In genomic region chr6:106085984-106086832, GRCh38 we compare ENCODE assay signal across 1 cellular context.
TF ChIP-seq lines count a peak whose summit lies in the region.

TSS of gene PRDM1 (plus strand) at chr6:106086336. CDS start at chr6:106086554, 218 bp downstream.

TF ChIP-seq in K562, 482 proteins besides CTCF, POLR2A, EP300 and RAD21 (continued from another document and continues in another):
- no peak for TF ChIP-seq CREB3 (tag; conservative IDR thresholded peaks at IDR 0.05; ENCODE audit: low read depth)
- no peak for TF ChIP-seq ESRRB (CRISPR knock-in tag; IDR thresholded peaks at IDR 0.05; ENCODE audit: borderline replicate concordance)
- no peak for TF ChIP-seq ILK (tag; IDR thresholded peaks at IDR 0.05; ENCODE audit: borderline replicate concordance, low read depth)
- no peak for TF ChIP-seq RFX1 (IDR thresholded peaks at IDR 0.05)
- TF ChIP-seq ZNF444 (CRISPR knock-in tag; IDR thresholded peaks at IDR 0.05) = no peak
- no peak for TF ChIP-seq ZNF584 (CRISPR knock-in tag; IDR thresholded peaks at IDR 0.05; ENCODE audit: low read depth)
- peak; percentile 44; the same call in 1 of the 2 replicates for TF ChIP-seq KDM2B (CRISPR knock-in tag; IDR thresholded peaks at IDR 0.05)
- TF ChIP-seq, protein P1, sequence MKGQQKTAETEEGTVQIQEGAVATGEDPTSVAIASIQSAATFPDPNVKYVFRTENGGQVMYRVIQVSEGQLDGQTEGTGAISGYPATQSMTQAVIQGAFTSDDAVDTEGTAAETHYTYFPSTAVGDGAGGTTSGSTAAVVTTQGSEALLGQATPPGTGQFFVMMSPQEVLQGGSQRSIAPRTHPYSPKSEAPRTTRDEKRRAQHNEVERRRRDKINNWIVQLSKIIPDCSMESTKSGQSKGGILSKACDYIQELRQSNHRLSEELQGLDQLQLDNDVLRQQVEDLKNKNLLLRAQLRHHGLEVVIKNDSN (CRISPR knock-in tag; IDR thresholded peaks at IDR 0.05) = peak; percentile 34; the same call in 1 of the 2 replicates
- TF ChIP-seq FOSL1 (tag; conservative IDR thresholded peaks at IDR 0.05) = no peak
- no peak for TF ChIP-seq EZH2 (IDR thresholded peaks at IDR 0.05; ENCODE audit: borderline replicate concordance, low read depth, low read length)
- TF ChIP-seq, protein P2, sequence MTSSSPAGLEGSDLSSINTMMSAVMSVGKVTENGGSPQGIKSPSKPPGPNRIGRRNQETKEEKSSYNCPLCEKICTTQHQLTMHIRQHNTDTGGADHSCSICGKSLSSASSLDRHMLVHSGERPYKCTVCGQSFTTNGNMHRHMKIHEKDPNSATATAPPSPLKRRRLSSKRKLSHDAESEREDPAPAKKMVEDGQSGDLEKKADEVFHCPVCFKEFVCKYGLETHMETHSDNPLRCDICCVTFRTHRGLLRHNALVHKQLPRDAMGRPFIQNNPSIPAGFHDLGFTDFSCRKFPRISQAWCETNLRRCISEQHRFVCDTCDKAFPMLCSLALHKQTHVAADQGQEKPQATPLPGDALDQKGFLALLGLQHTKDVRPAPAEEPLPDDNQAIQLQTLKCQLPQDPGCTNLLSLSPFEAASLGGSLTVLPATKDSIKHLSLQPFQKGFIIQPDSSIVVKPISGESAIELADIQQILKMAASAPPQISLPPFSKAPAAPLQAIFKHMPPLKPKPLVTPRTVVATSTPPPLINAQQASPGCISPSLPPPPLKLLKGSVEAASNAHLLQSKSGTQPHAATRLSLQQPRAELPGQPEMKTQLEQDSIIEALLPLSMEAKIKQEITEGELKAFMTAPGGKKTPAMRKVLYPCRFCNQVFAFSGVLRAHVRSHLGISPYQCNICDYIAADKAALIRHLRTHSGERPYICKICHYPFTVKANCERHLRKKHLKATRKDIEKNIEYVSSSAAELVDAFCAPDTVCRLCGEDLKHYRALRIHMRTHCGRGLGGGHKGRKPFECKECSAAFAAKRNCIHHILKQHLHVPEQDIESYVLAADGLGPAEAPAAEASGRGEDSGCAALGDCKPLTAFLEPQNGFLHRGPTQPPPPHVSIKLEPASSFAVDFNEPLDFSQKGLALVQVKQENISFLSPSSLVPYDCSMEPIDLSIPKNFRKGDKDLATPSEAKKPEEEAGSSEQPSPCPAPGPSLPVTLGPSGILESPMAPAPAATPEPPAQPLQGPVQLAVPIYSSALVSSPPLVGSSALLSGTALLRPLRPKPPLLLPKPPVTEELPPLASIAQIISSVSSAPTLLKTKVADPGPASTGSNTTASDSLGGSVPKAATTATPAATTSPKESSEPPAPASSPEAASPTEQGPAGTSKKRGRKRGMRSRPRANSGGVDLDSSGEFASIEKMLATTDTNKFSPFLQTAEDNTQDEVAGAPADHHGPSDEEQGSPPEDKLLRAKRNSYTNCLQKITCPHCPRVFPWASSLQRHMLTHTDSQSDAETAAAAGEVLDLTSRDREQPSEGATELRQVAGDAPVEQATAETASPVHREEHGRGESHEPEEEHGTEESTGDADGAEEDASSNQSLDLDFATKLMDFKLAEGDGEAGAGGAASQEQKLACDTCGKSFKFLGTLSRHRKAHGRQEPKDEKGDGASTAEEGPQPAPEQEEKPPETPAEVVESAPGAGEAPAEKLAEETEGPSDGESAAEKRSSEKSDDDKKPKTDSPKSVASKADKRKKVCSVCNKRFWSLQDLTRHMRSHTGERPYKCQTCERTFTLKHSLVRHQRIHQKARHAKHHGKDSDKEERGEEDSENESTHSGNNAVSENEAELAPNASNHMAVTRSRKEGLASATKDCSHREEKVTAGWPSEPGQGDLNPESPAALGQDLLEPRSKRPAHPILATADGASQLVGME (CRISPR knock-in tag; IDR thresholded peaks at IDR 0.05) = no peak
- no peak for TF ChIP-seq BRCA1 (IDR thresholded peaks at IDR 0.05)
- no peak for TF ChIP-seq BRCA1 (CRISPR knock-in tag; IDR thresholded peaks at IDR 0.05)
- no peak for TF ChIP-seq BMI1 (IDR thresholded peaks at IDR 0.05; ENCODE audit: low read length)
- peak; percentile 30; the same call in 1 of the 2 replicates for TF ChIP-seq GABPA (tag; conservative IDR thresholded peaks at IDR 0.05; ENCODE audit: low read depth)
- no peak for TF ChIP-seq NUFIP1 (IDR thresholded peaks at IDR 0.05; ENCODE audit: partially characterized antibody)
- TF ChIP-seq ELF2 (CRISPR knock-in tag; IDR thresholded peaks at IDR 0.05) = no peak
- no peak for TF ChIP-seq RAD51 (IDR thresholded peaks at IDR 0.05; ENCODE audit: borderline replicate concordance, low read depth)
- TF ChIP-seq BRD4 (IDR thresholded peaks at IDR 0.05) = no peak
- no peak for TF ChIP-seq ETS2 (tag; IDR thresholded peaks at IDR 0.05; ENCODE audit: borderline replicate concordance, poor library complexity, severe bottlenecking)
- TF ChIP-seq, protein P3, sequence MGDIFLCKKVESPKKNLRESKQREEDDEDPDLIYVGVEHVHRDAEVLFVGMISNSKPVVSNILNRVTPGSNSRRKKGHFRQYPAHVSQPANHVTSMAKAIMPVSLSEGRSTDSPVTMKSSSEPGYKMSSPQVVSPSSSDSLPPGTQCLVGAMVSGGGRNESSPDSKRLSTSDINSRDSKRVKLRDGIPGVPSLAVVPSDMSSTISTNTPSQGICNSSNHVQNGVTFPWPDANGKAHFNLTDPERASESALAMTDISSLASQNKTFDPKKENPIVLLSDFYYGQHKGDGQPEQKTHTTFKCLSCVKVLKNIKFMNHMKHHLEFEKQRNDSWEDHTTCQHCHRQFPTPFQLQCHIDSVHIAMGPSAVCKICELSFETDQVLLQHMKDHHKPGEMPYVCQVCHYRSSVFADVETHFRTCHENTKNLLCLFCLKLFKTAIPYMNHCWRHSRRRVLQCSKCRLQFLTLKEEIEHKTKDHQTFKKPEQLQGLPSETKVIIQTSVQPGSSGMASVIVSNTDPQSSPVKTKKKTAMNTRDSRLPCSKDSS (IDR thresholded peaks at IDR 0.05; ENCODE audit: low read depth, partially characterized antibody) = no peak
- TF ChIP-seq PRDM10 (IDR thresholded peaks at IDR 0.05; ENCODE audit: partially characterized antibody) = peak; percentile 68
- TF ChIP-seq KLF16 (IDR thresholded peaks at IDR 0.05) = no peak
- TF ChIP-seq HBP1 (CRISPR knock-in tag; IDR thresholded peaks at IDR 0.05) = no peak
- 0 out of 2 replicates have a peak, but pooled peaks have one; percentile 17 for TF ChIP-seq DEAF1 (CRISPR knock-in tag; IDR thresholded peaks at IDR 0.05)
- TF ChIP-seq, protein P4, sequence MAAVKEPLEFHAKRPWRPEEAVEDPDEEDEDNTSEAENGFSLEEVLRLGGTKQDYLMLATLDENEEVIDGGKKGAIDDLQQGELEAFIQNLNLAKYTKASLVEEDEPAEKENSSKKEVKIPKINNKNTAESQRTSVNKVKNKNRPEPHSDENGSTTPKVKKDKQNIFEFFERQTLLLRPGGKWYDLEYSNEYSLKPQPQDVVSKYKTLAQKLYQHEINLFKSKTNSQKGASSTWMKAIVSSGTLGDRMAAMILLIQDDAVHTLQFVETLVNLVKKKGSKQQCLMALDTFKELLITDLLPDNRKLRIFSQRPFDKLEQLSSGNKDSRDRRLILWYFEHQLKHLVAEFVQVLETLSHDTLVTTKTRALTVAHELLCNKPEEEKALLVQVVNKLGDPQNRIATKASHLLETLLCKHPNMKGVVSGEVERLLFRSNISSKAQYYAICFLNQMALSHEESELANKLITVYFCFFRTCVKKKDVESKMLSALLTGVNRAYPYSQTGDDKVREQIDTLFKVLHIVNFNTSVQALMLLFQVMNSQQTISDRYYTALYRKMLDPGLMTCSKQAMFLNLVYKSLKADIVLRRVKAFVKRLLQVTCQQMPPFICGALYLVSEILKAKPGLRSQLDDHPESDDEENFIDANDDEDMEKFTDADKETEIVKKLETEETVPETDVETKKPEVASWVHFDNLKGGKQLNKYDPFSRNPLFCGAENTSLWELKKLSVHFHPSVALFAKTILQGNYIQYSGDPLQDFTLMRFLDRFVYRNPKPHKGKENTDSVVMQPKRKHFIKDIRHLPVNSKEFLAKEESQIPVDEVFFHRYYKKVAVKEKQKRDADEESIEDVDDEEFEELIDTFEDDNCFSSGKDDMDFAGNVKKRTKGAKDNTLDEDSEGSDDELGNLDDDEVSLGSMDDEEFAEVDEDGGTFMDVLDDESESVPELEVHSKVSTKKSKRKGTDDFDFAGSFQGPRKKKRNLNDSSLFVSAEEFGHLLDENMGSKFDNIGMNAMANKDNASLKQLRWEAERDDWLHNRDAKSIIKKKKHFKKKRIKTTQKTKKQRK (IDR thresholded peaks at IDR 0.05; ENCODE audit: borderline replicate concordance, low read depth, low read length) = no peak
- TF ChIP-seq MCM5 (IDR thresholded peaks at IDR 0.05; ENCODE audit: low read depth) = no peak
- TF ChIP-seq CREM (IDR thresholded peaks at IDR 0.05; ENCODE audit: low read depth) = peak; percentile 22; the same call in 1 of the 2 replicates
- no peak for TF ChIP-seq DMBX1 (CRISPR knock-in tag; IDR thresholded peaks at IDR 0.05; ENCODE audit: borderline replicate concordance)
- TF ChIP-seq NR4A1 (CRISPR knock-in tag; IDR thresholded peaks at IDR 0.05) = no peak
- no peak for TF ChIP-seq NR4A1 (tag; IDR thresholded peaks at IDR 0.05)
- TF ChIP-seq ARID2 (IDR thresholded peaks at IDR 0.05) = no peak
- TF ChIP-seq GTF2E2 (tag; IDR thresholded peaks at IDR 0.05) = 0 out of 2 replicates have a peak, but pooled peaks have one; percentile 54
- TF ChIP-seq, protein P5, sequence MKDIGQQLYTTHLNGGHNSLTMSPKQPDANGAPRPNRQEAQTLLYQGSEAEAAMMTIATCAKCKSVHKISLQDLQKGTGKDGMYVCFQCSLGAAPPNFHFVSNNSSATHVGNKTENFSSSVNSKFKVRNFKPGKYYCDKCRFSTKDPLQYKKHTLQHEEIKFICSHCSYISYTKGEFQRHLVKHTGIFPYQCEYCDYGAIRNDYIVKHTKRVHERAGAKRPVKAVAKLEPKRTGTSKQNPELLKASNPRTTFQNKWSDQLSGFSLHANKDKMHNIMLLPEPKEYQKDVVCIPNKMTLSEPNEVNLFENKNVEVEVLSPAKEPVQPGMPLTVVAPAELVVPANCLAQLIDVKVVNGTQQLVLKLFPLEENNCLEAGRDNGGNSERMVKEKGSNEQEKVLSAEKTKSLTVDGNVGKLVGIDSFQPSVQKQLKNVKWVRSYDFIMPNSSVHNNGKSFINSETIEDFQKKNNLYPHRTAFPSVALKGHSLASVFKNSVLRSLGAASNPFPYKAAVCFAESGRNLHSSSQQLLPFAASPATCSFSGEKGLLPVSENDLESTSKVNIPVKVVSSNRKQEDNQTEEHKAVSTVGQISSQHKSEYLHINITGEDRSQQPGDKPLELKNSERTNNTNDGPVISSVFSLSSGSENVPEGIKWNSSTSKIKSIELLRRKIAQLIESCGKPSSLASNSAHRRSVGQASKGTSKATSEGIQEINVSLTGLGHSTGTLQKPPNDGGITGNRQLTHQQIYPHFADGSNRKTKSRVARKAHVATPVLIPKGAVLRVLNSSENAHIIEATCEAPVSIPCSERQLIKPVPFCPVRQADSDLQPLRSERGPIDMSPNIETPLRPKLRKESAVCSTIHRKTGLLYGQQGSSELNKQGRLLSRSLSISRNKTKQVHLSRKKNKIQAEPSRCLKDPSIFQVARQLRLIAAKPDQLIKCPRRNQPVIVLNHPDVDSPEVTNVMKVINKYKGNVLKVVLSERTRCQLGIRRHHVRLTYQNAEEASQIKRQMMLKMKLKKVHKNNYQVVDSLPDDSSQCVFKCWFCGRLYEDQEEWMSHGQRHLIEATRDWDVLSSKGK (CRISPR knock-in tag; IDR thresholded peaks at IDR 0.05) = no peak
- no peak for TF ChIP-seq EP400 (IDR thresholded peaks at IDR 0.05)
